Comparison of ENCODE assay signal across 17 cellular contexts in genomic region chr3:71402280-71402679, GRCh38.
DNase-seq lines count a peak whose midpoint lies in the region; ATAC-seq and TF ChIP-seq lines count a peak whose summit lies in the region.
"Had no signal": no experiment of that assay in that cellular context is flagged by ENCODE, and none has a peak within 500 bp of the region (broad histone marks: within the 10 kb centered on the region; RNA-seq: fewer than 3 reads in every experiment).

No MANE protein-coding gene starts in this region.

- no peaks in the 10 kb centered on the region for H3K27me3 Mint-ChIP-seq in stimulated activated naive CD8-positive, alpha-beta T cell treated with anti-CD3 and anti-CD28 coated beads, Interleukin-15, Interleukin-2, amounts not matched to agents 100 ng/mL and 50 ng/mL, for 24 hours
- H3K27me3 Mint-ChIP-seq in T-helper 17 cell (no peaks in the 10 kb centered on the region), type B pancreatic cell (no peaks in the 10 kb centered on the region)
- H3K27me3 Mint-ChIP-seq in naive thymus-derived CD4-positive, alpha-beta T cell, result peaks cover 0 to 34% (median 0%) of the 10 kb centered on the region in 5 donors

- H3K27ac Mint-ChIP-seq in stimulated activated naive CD8-positive, alpha-beta T cell treated with anti-CD3 and anti-CD28 coated beads, Interleukin-15, Interleukin-2, amounts not matched to agents 100 ng/mL and 50 ng/mL, for 24 hours, result peak overlapping the region; percentile 13
- peak overlapping the region; percentile 60 for H3K27ac Mint-ChIP-seq in T-helper 17 cell
- peak overlapping the region in 8 of 9 donors; percentile 81 to 98 (median 90) for H3K27ac Mint-ChIP-seq in naive thymus-derived CD4-positive, alpha-beta T cell
- H3K27ac Mint-ChIP-seq in type B pancreatic cell, result no peak overlapping the region

- H3K4me3 Mint-ChIP-seq in stimulated activated naive CD8-positive, alpha-beta T cell treated with anti-CD3 and anti-CD28 coated beads, Interleukin-15, Interleukin-2, amounts not matched to agents 100 ng/mL and 50 ng/mL, for 24 hours, result no peak overlapping the region
- no peak overlapping the region for H3K4me3 Mint-ChIP-seq in T-helper 17 cell
- H3K4me3 Mint-ChIP-seq in naive thymus-derived CD4-positive, alpha-beta T cell, result peak overlapping the region in 7 of 10 donors; percentile 5 to 71 (median 51)
- H3K4me3 Mint-ChIP-seq in type B pancreatic cell, result peak overlapping the region; percentile 28

- intact Hi-C loops in naive thymus-derived CD4-positive, alpha-beta T cell (cut with micrococcal nuclease), result no loop called here
- intact Hi-C loops in gastrocnemius medialis (cut with DNase I; ENCODE audit: low total_unique reads), result no loop called here

- H3K4me1 Mint-ChIP-seq in stimulated activated naive CD8-positive, alpha-beta T cell treated with anti-CD3 and anti-CD28 coated beads, Interleukin-15, Interleukin-2, amounts not matched to agents 100 ng/mL and 50 ng/mL, for 24 hours (ENCODE audit: low read depth), result peaks cover 88% of the 10 kb centered on the region
- H3K4me1 Mint-ChIP-seq in T-helper 17 cell (peaks cover 44% of the 10 kb centered on the region), type B pancreatic cell (ENCODE audit: unreplicated experiment) (peaks cover 53% of the 10 kb centered on the region)
- peaks cover 16 to 99% (median 88%) of the 10 kb centered on the region in 7 donors for H3K4me1 Mint-ChIP-seq in naive thymus-derived CD4-positive, alpha-beta T cell

- no peak overlapping the region for H3K4me3 ChIP-seq in naive thymus-derived CD4-positive, alpha-beta T cell (ENCODE audit: low read length)
- H3K4me3 ChIP-seq in gastrocnemius medialis, result no peak overlapping the region

- no peaks in the 10 kb centered on the region for H3K9me3 Mint-ChIP-seq in stimulated activated naive CD8-positive, alpha-beta T cell treated with anti-CD3 and anti-CD28 coated beads, Interleukin-15, Interleukin-2, amounts not matched to agents 100 ng/mL and 50 ng/mL, for 24 hours
- no peaks in the 10 kb centered on the region for H3K9me3 Mint-ChIP-seq in naive thymus-derived CD4-positive, alpha-beta T cell
- H3K9me3 Mint-ChIP-seq in type B pancreatic cell, result no peaks in the 10 kb centered on the region

- POLR2A ChIA-PET in naive thymus-derived CD4-positive, alpha-beta T cell (lab: Charles Lee), result interaction anchor here (0.7 to 1.1 kb wide), 3 partner anchors 30 to 113 kb away, joined by 3 read pairs; no protein-coding TSS in a partner anchor

- no peaks in the 10 kb centered on the region for H3K36me3 ChIP-seq in naive thymus-derived CD4-positive, alpha-beta T cell (ENCODE audit: control insufficient read depth in 2 of 3, insufficient read depth in 3 of 3, low read length in 3 of 3)
- no peaks in the 10 kb centered on the region for H3K36me3 ChIP-seq in gastrocnemius medialis

- H3K9me3 ChIP-seq in T-helper 17 cell (ENCODE audit: control insufficient read depth, low read length, poor library complexity, severe bottlenecking), result no peaks in the 10 kb centered on the region
- H3K9me3 ChIP-seq in naive thymus-derived CD4-positive, alpha-beta T cell (ENCODE audit: control insufficient read depth in 2 of 3, low read length in 3 of 3), result no peaks in the 10 kb centered on the region
- no peaks in the 10 kb centered on the region for H3K9me3 ChIP-seq in gastrocnemius medialis

- ATAC-seq in stimulated activated naive CD8-positive, alpha-beta T cell treated with anti-CD3 and anti-CD28 coated beads, Interleukin-15, Interleukin-2, amounts not matched to agents 100 U/mL and 50 U/mL, for 24 hours, result no peak
- no peak for ATAC-seq in T-helper 17 cell
- no peak for ATAC-seq in naive thymus-derived CD4-positive, alpha-beta T cell
- ATAC-seq in GM18858 (IDR thresholded peaks at IDR 0.05; ENCODE audit: unreplicated experiment), result no peak
- ATAC-seq in gastrocnemius medialis, result no peak

- CTCF ChIA-PET in naive thymus-derived CD4-positive, alpha-beta T cell (lab: Charles Lee), result no interaction called here

- no peaks in the 10 kb centered on the region for H3K27me3 ChIP-seq in naive thymus-derived CD4-positive, alpha-beta T cell (ENCODE audit: control insufficient read depth in 2 of 2, insufficient read depth in 2 of 2, low read length in 2 of 2)
- H3K27me3 ChIP-seq in gastrocnemius medialis, result no peaks in the 10 kb centered on the region

- in situ Hi-C loops in gastrocnemius medialis (cut with MboI; ENCODE audit: low sequenced_read_pairs in 4 of 4), result no loop called here

- TF ChIP-seq CTCF in type B pancreatic cell (conservative IDR thresholded peaks at IDR 0.05), result no peak
- no peak for TF ChIP-seq CTCF in gastrocnemius medialis (IDR thresholded peaks at IDR 0.05 in 4 of 5, conservative IDR thresholded peaks at IDR 0.05 in 1 of 5)

- TF ChIP-seq POLR2A in gastrocnemius medialis (IDR thresholded peaks at IDR 0.05), result no peak

- peaks cover 26 to 68% of the 10 kb centered on the region in 2 donors for H3K4me1 ChIP-seq in naive thymus-derived CD4-positive, alpha-beta T cell (ENCODE audit: control insufficient read depth in 2 of 2, insufficient read depth in 2 of 2, low read length in 2 of 2)
- H3K4me1 ChIP-seq in gastrocnemius medialis, result peaks cover under 1 to 9% of the 10 kb centered on the region in 2 donors

- peaks cover 3% of the 10 kb centered on the region for H3K36me3 Mint-ChIP-seq in stimulated activated naive CD8-positive, alpha-beta T cell treated with anti-CD3 and anti-CD28 coated beads, Interleukin-15, Interleukin-2, amounts not matched to agents 100 ng/mL and 50 ng/mL, for 24 hours (ENCODE audit: low read depth)
- peaks cover 3% of the 10 kb centered on the region for H3K36me3 Mint-ChIP-seq in T-helper 17 cell (ENCODE audit: low read depth)
- peaks cover 5 to 38% (median 22%) of the 10 kb centered on the region in 5 donors for H3K36me3 Mint-ChIP-seq in naive thymus-derived CD4-positive, alpha-beta T cell
- peaks cover 8% of the 10 kb centered on the region for H3K36me3 Mint-ChIP-seq in type B pancreatic cell

- DNase-seq in stimulated activated naive CD8-positive, alpha-beta T cell treated with anti-CD3 and anti-CD28 coated beads, Interleukin-15, Interleukin-2, amounts not matched to agents 100 U/mL and 50 U/mL, for 24 hours, result no peak
- DNase-seq in T-helper 17 cell, result no peak
- no peak for DNase-seq in naive thymus-derived CD4-positive, alpha-beta T cell
- DNase-seq in type B pancreatic cell (ENCODE audit: extremely low spot score, unreplicated experiment), result no peak
- DNase-seq in MV-4-11 (lab: John Stamatoyannopoulos, UW), result no peak
- no peak for DNase-seq in gastrocnemius medialis
- DNase-seq: DMS53, GOT3, KG1, NCI-H1048, NCI-H146, NCI-H2081 treated with DMSO at 0.1 percent for 48 hours, NCI-H510A, NCI-H774 had no signal

- peak overlapping the region; percentile 86 for H3K27ac ChIP-seq in naive thymus-derived CD4-positive, alpha-beta T cell (ENCODE audit: low read depth, low read length)
- no peak overlapping the region for H3K27ac ChIP-seq in gastrocnemius medialis
- H3K27ac ChIP-seq: C4-2B had no signal

Comparison
In these comparisons a context has a peak if more than half of its experiments do, and no peak if none do; other contexts are left out.
1. H3K4me3 Mint-ChIP-seq: peak in naive thymus-derived CD4-positive, alpha-beta T cell (7 of 10) and type B pancreatic cell (single experiment); none in stimulated activated naive CD8-positive, alpha-beta T cell treated with anti-CD3 and anti-CD28 coated beads, Interleukin-15, Interleukin-2, amounts not matched to agents 100 ng/mL and 50 ng/mL, for 24 hours (single experiment) and T-helper 17 cell (single experiment).